18 cellular contexts compared by ENCODE assay signal in genomic region chr5:151733727-151734408, GRCh38. TPM values are rescaled to one million over a fixed set of nuclear protein-coding genes. Genes with fewer than 3 reads are reported as not detected.
DNase-seq lines count a peak whose midpoint lies in the region; ATAC-seq and TF ChIP-seq lines count a peak whose summit lies in the region.
"Had no signal": no experiment of that assay in that cellular context is flagged by ENCODE, and none has a peak within 500 bp of the region (broad histone marks: within the 10 kb centered on the region; RNA-seq: fewer than 3 reads in every experiment).

No MANE protein-coding gene starts in this region.

- H3K4me1 Mint-ChIP-seq in nephron progenitor cell, result peaks cover 16% of the 10 kb centered on the region

- no peak overlapping the region for H4K8ac ChIP-seq in IMR-90 (ENCODE audit: low read depth in 2 of 2, low read length in 2 of 2)

- no peak overlapping the region for H3K27ac ChIP-seq in IMR-90 (ENCODE audit: insufficient read depth, low read length)

- no peak overlapping the region for H3K18ac ChIP-seq in IMR-90 (ENCODE audit: low read depth, low read length)

- no peak overlapping the region for H2BK5ac ChIP-seq in IMR-90 (ENCODE audit: low read depth, low read length, poor library complexity, severe bottlenecking)

- H3K4ac ChIP-seq in IMR-90 (ENCODE audit: low read depth, low read length), result no peak overlapping the region

- POLR2A ChIA-PET in IMR-90 (lab: Charles Lee; ENCODE audit: unreplicated experiment), result interaction anchor here (1.3 kb wide), 1 partner anchor 47 kb away, joined by 3 read pairs; the partner anchor contains the start of gene SPARC

- H3K23ac ChIP-seq in IMR-90 (ENCODE audit: low read depth, low read length), result no peak overlapping the region

- no peak overlapping the region for H3K4me3 Mint-ChIP-seq in nephron progenitor cell
- H3K4me3 Mint-ChIP-seq: CD4-positive, CD25-positive, alpha-beta regulatory T cell; H9 had no signal

- TF ChIP-seq CTCF in IMR-90 (conservative IDR thresholded peaks at IDR 0.05; ENCODE audit: low read depth, low read length) (no peak), astrocyte of the spinal cord (IDR thresholded peaks at IDR 0.05; ENCODE audit: low read depth, low read length) (no peak), nephron progenitor cell (IDR thresholded peaks at IDR 0.05) (no peak)

- H2AK9ac ChIP-seq in IMR-90 (replicated peaks; ENCODE audit: low read depth, low read length, poor library complexity), result no peak overlapping the region

- no peaks in the 10 kb centered on the region for H3K36me3 ChIP-seq in IMR-90 (ENCODE audit: control insufficient read depth, insufficient read depth, low read length)

- H3K36me3 Mint-ChIP-seq in nephron progenitor cell (ENCODE audit: low read depth), result peaks cover 5% of the 10 kb centered on the region

- dilution Hi-C loops in IMR-90 (cut with HindIII; ENCODE audit: low sequenced_read_pairs, unreplicated experiment), result no loop called here

- H3K9ac ChIP-seq in IMR-90 (ENCODE audit: low read depth, low read length), result no peak overlapping the region

- H3K27me3 ChIP-seq in IMR-90 (ENCODE audit: control insufficient read depth, insufficient read depth, low read length), result no peaks in the 10 kb centered on the region

- WGBS in IMR-90 (ENCODE audit: extremely low coverage in 2 of 2, insufficient read length in 1 of 2), 2 experiments, result 100% methylated on average over 2 of the region's 6 CpGs; no CpG with 5 or more reads in 1 of the 2 experiments

- intact Hi-C loops in IMR-90 (cut with micrococcal nuclease), result no loop called here

- H3K4me2 ChIP-seq in IMR-90 (ENCODE audit: low read depth, low read length), result no peak overlapping the region
- H3K4me2 ChIP-seq: A549 had no signal

- no peak overlapping the region for H3K27ac Mint-ChIP-seq in nephron progenitor cell
- H3K27ac Mint-ChIP-seq: CD4-positive, CD25-positive, alpha-beta regulatory T cell; H9 had no signal

- CTCF ChIA-PET in IMR-90 (lab: Yijun Ruan, JAX), result no interaction called here

- H4K91ac ChIP-seq in IMR-90 (ENCODE audit: insufficient read depth, low read depth, low read length), result no peak overlapping the region

- 0 out of 2 replicates have a peak, but pooled peaks cover 2% of the 10 kb centered on the region for H3K9me3 ChIP-seq in IMR-90 (ENCODE audit: control insufficient read depth, insufficient read depth, low read length)
- H3K9me3 ChIP-seq: A549 had no signal

- H3K14ac ChIP-seq in IMR-90 (replicated peaks; ENCODE audit: low read depth, low read length), result no peak overlapping the region

- no peaks in the 10 kb centered on the region for H4K20me1 ChIP-seq in IMR-90 (ENCODE audit: insufficient read depth, low read length)

- ATAC-seq in IMR-90 (ENCODE audit: low read depth), result 0 out of 2 replicates have a peak, but pooled peaks have one; percentile 35
- ATAC-seq in HG02870 (IDR thresholded peaks at IDR 0.05; ENCODE audit: unreplicated experiment), result no peak
- ATAC-seq: A549 had no signal

- no peak overlapping the region for H2AK5ac ChIP-seq in IMR-90 (ENCODE audit: low read depth, low read length)

- TF ChIP-seq RAD21 in IMR-90 (IDR thresholded peaks at IDR 0.05; ENCODE audit: low read length), result no peak

- peaks cover 7% of the 10 kb centered on the region; the same call in 1 of the 2 replicates for H3K9me1 ChIP-seq in IMR-90 (ENCODE audit: insufficient read depth, low read length)

- peaks cover 11 to 19% of the 10 kb centered on the region in 2 experiments; a peak in 3 of 4 replicates for H3K79me1 ChIP-seq in IMR-90 (ENCODE audit: low read depth in 1 of 2, low read length in 2 of 2)

- no peaks in the 10 kb centered on the region for H3K27me3 Mint-ChIP-seq in nephron progenitor cell (ENCODE audit: low read depth, poor library complexity)
- H3K27me3 Mint-ChIP-seq: CD4-positive, CD25-positive, alpha-beta regulatory T cell had no signal

- H2AFZ ChIP-seq in IMR-90 (replicated peaks; ENCODE audit: low read length, poor library complexity), result no peak overlapping the region

- TF ChIP-seq POLR2A in IMR-90 (IDR thresholded peaks at IDR 0.05; ENCODE audit: low read depth, low read length), result no peak

- H4K5ac ChIP-seq in IMR-90 (ENCODE audit: low read depth, low read length), result no peak overlapping the region

- H2BK20ac ChIP-seq in IMR-90 (ENCODE audit: low read depth, low read length), result no peak overlapping the region

- DNase-seq in AG20443 (ENCODE audit: low spot score), result peak; percentile 53
- DNase-seq in IMR-90, result peak; percentile 41
- peak; percentile 64 for DNase-seq in astrocyte of the spinal cord (ENCODE audit: low read depth, low spot score)
- peak; percentile 60 for DNase-seq in skeletal muscle cell (ENCODE audit: low read depth)
- no peak for DNase-seq in nephron progenitor cell
- no peak for DNase-seq in activated CD8-positive, alpha-beta memory T cell treated with anti-CD3 and anti-CD28 coated beads, Interleukin-2, amount 50 U/mL, for 4 hours
- no peak for DNase-seq in HK-2 (ENCODE audit: unreplicated experiment)
- DNase-seq: CD4-positive, CD25-positive, alpha-beta regulatory T cell; DMS79; GF-D8; H9; NCI-H1092; NCI-H1694; NCI-H69; NK-92 treated with Interleukin-12 subunit alpha and Interleukin-12 subunit beta, amount 100 ng/mL, for 24 hours; OCI-M1 had no signal

- H3K4me3 ChIP-seq in IMR-90 (ENCODE audit: insufficient read depth, low read depth, low read length), result no peak overlapping the region
- no peak overlapping the region for H3K4me3 ChIP-seq in astrocyte of the spinal cord (ENCODE audit: low read depth, low read length)
- no peak overlapping the region for H3K4me3 ChIP-seq in skeletal muscle cell (ENCODE audit: low read depth, low read length)
- H3K4me3 ChIP-seq: A549 had no signal

- no peak overlapping the region for H3K56ac ChIP-seq in IMR-90 (ENCODE audit: extremely low read depth, insufficient read depth, low read length)

- no peak overlapping the region for H2BK120ac ChIP-seq in IMR-90 (ENCODE audit: low read depth, low read length)

- H3K4me1 ChIP-seq in IMR-90 (ENCODE audit: control insufficient read depth, insufficient read depth, low read length), result peaks cover 5% of the 10 kb centered on the region; the same call in 1 of the 2 replicates

- H3K9me3 Mint-ChIP-seq in nephron progenitor cell, result peaks cover 14% of the 10 kb centered on the region

- BruUV-seq in IMR-90 (replicated peaks; lab: Mats Ljungman, UMichigan), result no TSS peak

- H2BK15ac ChIP-seq in IMR-90 (ENCODE audit: low read depth, low read length), result no peak overlapping the region

- in situ Hi-C loops in IMR-90 (cut with MboI; ENCODE audit: low sequenced_read_pairs), result no loop called here
- in situ Hi-C loops in astrocyte of the spinal cord (cut with HindIII; ENCODE audit: low sequenced_read_pairs), result no loop called here

TF ChIP-seq in IMR-90, 13 proteins besides CTCF, POLR2A, EP300 and RAD21:
- TF ChIP-seq RFX5 (IDR thresholded peaks at IDR 0.05; ENCODE audit: low read depth, low read length), result no peak
- no peak for TF ChIP-seq FOS (IDR thresholded peaks at IDR 0.05; ENCODE audit: low read depth, low read length)

RNA-seq across cellular contexts. Expression of gene ATOX1, which starts 24.6 kb away (rescaled TPM):
- 56.3 and 76.7 TPM in 2 replicates for total RNA-seq in IMR-90 (2012; rRNA removed)
- 360 and 398 TPM in 2 replicates for polyA plus RNA-seq in IMR-90 (2012; rRNA removed)
- 336 and 385 TPM in 2 replicates for polyA plus RNA-seq in IMR-90 (2012; cell fraction: cytosol; rRNA removed)
- polyA plus RNA-seq in IMR-90 (2012; cell fraction: nucleus; rRNA removed; ENCODE audit: low replicate concordance), result 87.4 and 97.2 TPM in 2 replicates

RNA-seq across cellular contexts. Expression of gene G3BP1, which starts 37.9 kb away (rescaled TPM):
- 272 and 482 TPM in 2 replicates for total RNA-seq in IMR-90 (2012; rRNA removed)
- polyA plus RNA-seq in IMR-90 (2012; rRNA removed), result 32.8 and 40.2 TPM in 2 replicates
- polyA plus RNA-seq in IMR-90 (2012; cell fraction: cytosol; rRNA removed), result 11.6 and 22.4 TPM in 2 replicates
- polyA plus RNA-seq in IMR-90 (2012; cell fraction: nucleus; rRNA removed; ENCODE audit: low replicate concordance), result 6.2 and 28.5 TPM in 2 replicates

RNA-seq across cellular contexts. Expression of gene SPARC, which starts 47.2 kb away (rescaled TPM):
- 1,186 and 1,450 TPM in 2 replicates for total RNA-seq in IMR-90 (2012; rRNA removed)
- polyA plus RNA-seq in IMR-90 (2012; rRNA removed), result 4,692 and 5,281 TPM in 2 replicates
- 1,755 and 1,772 TPM in 2 replicates for polyA plus RNA-seq in IMR-90 (2012; cell fraction: cytosol; rRNA removed)
- polyA plus RNA-seq in IMR-90 (2012; cell fraction: nucleus; rRNA removed; ENCODE audit: low replicate concordance), result 949 and 1,641 TPM in 2 replicates
- polyA plus RNA-seq: CD4-positive, CD25-positive, alpha-beta regulatory T cell had no signal

Comparison
In these comparisons a context has a peak if more than half of its experiments do, and no peak if none do; other contexts are left out.
1. DNase-seq: peak in AG20443 (single experiment), IMR-90 (single experiment), astrocyte of the spinal cord (single experiment) and skeletal muscle cell (single experiment); none in nephron progenitor cell (single experiment), activated CD8-positive, alpha-beta memory T cell treated with anti-CD3 and anti-CD28 coated beads, Interleukin-2, amount 50 U/mL, for 4 hours (single experiment) and HK-2 (single experiment).